In the genomic region with DNA sequence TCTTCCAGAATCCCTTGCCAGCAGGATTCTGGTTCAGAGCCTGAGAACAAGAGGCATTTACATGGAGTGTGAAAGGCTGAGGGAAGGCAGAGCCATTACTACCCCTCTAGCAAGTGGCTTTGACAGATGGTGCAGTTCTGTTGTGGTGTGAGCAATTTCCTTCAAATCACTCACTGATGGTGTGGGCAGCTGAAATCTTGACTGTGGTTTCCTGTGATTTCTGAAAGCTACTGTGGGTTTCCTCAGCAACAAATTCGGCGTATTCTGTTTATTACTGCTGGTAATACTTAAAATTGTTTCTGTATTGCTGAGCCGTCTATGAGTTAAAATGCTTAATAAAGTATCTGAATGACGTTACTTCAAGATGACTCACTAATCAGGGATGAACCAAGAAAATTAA, we compare ENCODE assay signal across 8 cellular contexts.
A peak's percentile ranks its signal among the peaks of the same experiment; 100 is the strongest.
DNase-seq lines count a peak whose midpoint lies in the region; ATAC-seq, FAIRE-seq and TF ChIP-seq lines count a peak whose summit lies in the region.

No MANE protein-coding gene starts in this region.

- FAIRE-seq in RCC 7860 (lab: Jason Lieb, UNC): no peak

- DNase-seq in activated CD8-positive, alpha-beta memory T cell treated with anti-CD3 and anti-CD28 coated beads, Interleukin-2, amount 10 ng/mL, durations not matched to agents 7 days and 5 days: peak; percentile 49
- no peak for DNase-seq in activated CD8-positive, alpha-beta memory T cell treated with anti-CD3 and anti-CD28 coated beads, Interleukin-2, amount 50 U/mL, for 48 hours
- DNase-seq in amniotic epithelial cell (ENCODE audit: low read depth) (peak; percentile 98), pulmonary artery endothelial cell (ENCODE audit: low read depth, low spot score) (peak; percentile 63), mesothelial cell of epicardium (ENCODE audit: low spot score in 2 of 2, unreplicated experiment in 2 of 2) (no peak), RCC 7860 (ENCODE audit: low spot score) (no peak)
- DNase-seq in activated CD8-positive, alpha-beta memory T cell treated with anti-CD3 and anti-CD28 coated beads, Interleukin-2, amount 50 U/mL, for 4 hours: no peak

- H3K4me1 Mint-ChIP-seq in activated CD8-positive, alpha-beta memory T cell treated with anti-CD3 and anti-CD28 coated beads, Interleukin-2, amount 10 ng/mL, durations not matched to agents 7 days and 5 days: peaks cover 6% of the 10 kb centered on the region
- H3K4me1 Mint-ChIP-seq in mesothelial cell of epicardium: peaks cover 2% of the 10 kb centered on the region

- H3K36me3 Mint-ChIP-seq in activated CD8-positive, alpha-beta memory T cell treated with anti-CD3 and anti-CD28 coated beads, Interleukin-2, amount 10 ng/mL, durations not matched to agents 7 days and 5 days: no peaks in the 10 kb centered on the region
- H3K36me3 Mint-ChIP-seq in mesothelial cell of epicardium: no peaks in the 10 kb centered on the region

- TF ChIP-seq CTCF in mesothelial cell of epicardium (IDR thresholded peaks at IDR 0.05; ENCODE audit: unreplicated experiment): no peak

- H3K4me3 Mint-ChIP-seq in activated CD8-positive, alpha-beta memory T cell treated with anti-CD3 and anti-CD28 coated beads, Interleukin-2, amount 10 ng/mL, durations not matched to agents 7 days and 5 days: no peak overlapping the region
- no peak overlapping the region for H3K4me3 Mint-ChIP-seq in mesothelial cell of epicardium

- ATAC-seq in activated CD8-positive, alpha-beta memory T cell treated with anti-CD3 and anti-CD28 coated beads, Interleukin-2, amount 10 ng/mL, durations not matched to agents 7 days and 5 days: peak; percentile 57
- peak; percentile 77 for ATAC-seq in HG03521 (IDR thresholded peaks at IDR 0.05; ENCODE audit: unreplicated experiment)

- no peak overlapping the region for H3K27ac Mint-ChIP-seq in activated CD8-positive, alpha-beta memory T cell treated with anti-CD3 and anti-CD28 coated beads, Interleukin-2, amount 10 ng/mL, durations not matched to agents 7 days and 5 days
- no peak overlapping the region for H3K27ac Mint-ChIP-seq in mesothelial cell of epicardium

- CTCF ChIA-PET in activated CD8-positive, alpha-beta memory T cell treated with anti-CD3 and anti-CD28 coated beads, Interleukin-2, amount 10 ng/mL, durations not matched to agents 7 days and 5 days (lab: Charles Lee): no interaction called here

- no peaks in the 10 kb centered on the region for H3K9me3 Mint-ChIP-seq in activated CD8-positive, alpha-beta memory T cell treated with anti-CD3 and anti-CD28 coated beads, Interleukin-2, amount 10 ng/mL, durations not matched to agents 7 days and 5 days (ENCODE audit: low read depth)
- peaks cover 5% of the 10 kb centered on the region for H3K9me3 Mint-ChIP-seq in mesothelial cell of epicardium

- H3K27me3 Mint-ChIP-seq in activated CD8-positive, alpha-beta memory T cell treated with anti-CD3 and anti-CD28 coated beads, Interleukin-2, amount 10 ng/mL, durations not matched to agents 7 days and 5 days: peaks cover 11% of the 10 kb centered on the region
- no peaks in the 10 kb centered on the region for H3K27me3 Mint-ChIP-seq in mesothelial cell of epicardium (ENCODE audit: low read depth)

Comparison
In these comparisons a context has a peak if more than half of its experiments do, and no peak if none do; other contexts are left out.
1. DNase-seq: peak in activated CD8-positive, alpha-beta memory T cell treated with anti-CD3 and anti-CD28 coated beads, Interleukin-2, amount 10 ng/mL, durations not matched to agents 7 days and 5 days (single experiment), amniotic epithelial cell (single experiment) and pulmonary artery endothelial cell (single experiment); none in activated CD8-positive, alpha-beta memory T cell treated with anti-CD3 and anti-CD28 coated beads, Interleukin-2, amount 50 U/mL, for 48 hours (single experiment), mesothelial cell of epicardium (0 of 2), activated CD8-positive, alpha-beta memory T cell treated with anti-CD3 and anti-CD28 coated beads, Interleukin-2, amount 50 U/mL, for 4 hours (single experiment) and RCC 7860 (single experiment).